32 cellular contexts compared by ENCODE assay signal in the genomic region with DNA sequence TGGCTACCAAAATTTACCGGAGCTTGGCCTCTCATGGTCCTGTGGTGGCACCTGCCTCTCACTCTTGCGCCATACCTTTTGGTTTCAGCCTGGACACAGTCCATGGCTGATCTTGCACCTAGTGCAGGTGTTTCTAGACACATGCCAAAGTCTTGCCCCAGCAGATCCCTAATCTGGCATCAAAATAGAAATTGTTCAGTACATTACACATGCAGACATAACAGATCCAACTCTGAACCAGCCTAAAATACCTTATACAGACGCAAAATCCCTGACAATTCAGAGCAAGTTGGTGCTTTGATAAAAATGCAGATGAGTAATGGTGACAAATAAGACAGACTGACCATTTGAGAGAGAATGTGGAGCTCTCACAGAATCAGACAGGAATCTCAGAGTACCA. TPM values are rescaled to one million over a fixed set of nuclear protein-coding genes. Genes with fewer than 3 reads are reported as not detected.
"Had no signal": no experiment of that assay in that cellular context is flagged by ENCODE, and none has a peak within 500 bp of the region (broad histone marks: within the 10 kb centered on the region; RNA-seq: fewer than 3 reads in every experiment).

No MANE protein-coding gene starts in this region.

- H3K36me3 Mint-ChIP-seq: activated naive CD8-positive, alpha-beta T cell; stimulated activated memory B cell treated with anti-CD40 and anti-IgM and Interleukin-4, amounts not matched to agents 10 μg/mL and 1 μg/mL and 100 μg/mL, for 72 hours had no signal

- H3K4me3 ChIP-seq: body of pancreas, cardiac muscle cell, esophagus muscularis mucosa, heart right ventricle, left lung, ovary, uterus had no signal

- H3K27ac Mint-ChIP-seq: activated CD4-positive, alpha-beta T cell treated with anti-CD3 and anti-CD28 coated beads for 36 hours; activated naive CD8-positive, alpha-beta T cell; effector memory CD8-positive, alpha-beta T cell; nephron; progenitor cell of endocrine pancreas; stimulated activated memory B cell treated with anti-CD40 and anti-IgM and Interleukin-4, amounts not matched to agents 10 μg/mL and 1 μg/mL and 100 μg/mL, for 72 hours; type B pancreatic cell had no signal

- H3K4me1 ChIP-seq: body of pancreas, left lung, uterus had no signal

- H3K9me3 ChIP-seq: body of pancreas, esophagus muscularis mucosa, heart right ventricle, left lung, neutrophil, ovary, uterus had no signal

- H3K27me3 ChIP-seq: body of pancreas, cardiac muscle cell, esophagus muscularis mucosa, heart right ventricle, left lung, neutrophil, ovary, uterus had no signal

- H3K9me3 Mint-ChIP-seq: effector memory CD8-positive, alpha-beta T cell; nephron; stimulated activated memory B cell treated with anti-CD40 and anti-IgM and Interleukin-4, amounts not matched to agents 10 μg/mL and 1 μg/mL and 100 μg/mL, for 72 hours; stimulated activated naive CD8-positive, alpha-beta T cell treated with anti-CD3 and anti-CD28 coated beads, Interleukin-15, amount 100 ng/mL, for 72 hours; type B pancreatic cell had no signal

- FAIRE-seq: small intestine had no signal

- H3K4me3 Mint-ChIP-seq: activated CD4-positive, alpha-beta T cell treated with anti-CD3 and anti-CD28 coated beads for 36 hours; activated naive CD8-positive, alpha-beta T cell; effector memory CD8-positive, alpha-beta T cell; nephron; stimulated activated memory B cell treated with anti-CD40 and anti-IgM and Interleukin-4, amounts not matched to agents 10 μg/mL and 1 μg/mL and 100 μg/mL, for 72 hours; stimulated activated naive CD8-positive, alpha-beta T cell treated with anti-CD3 and anti-CD28 coated beads, Interleukin-15, amount 100 ng/mL, for 72 hours; type B pancreatic cell had no signal

- H3K36me3 ChIP-seq: cardiac muscle cell, heart right ventricle, left lung, neutrophil, ovary, uterus had no signal

- DNase-seq: activated CD4-positive, alpha-beta T cell treated with anti-CD3 and anti-CD28 coated beads for 36 hours; activated CD4-positive, alpha-beta T cell treated with anti-CD3 and anti-CD28 coated beads, Interleukin-2, amount 50 U/mL, for 4 hours; activated CD4-positive, CD25-positive, alpha-beta regulatory T cell; activated effector memory CD4-positive, alpha-beta T cell treated with Interleukin-2 at 50 U/mL for 16 hours; activated naive CD4-positive, alpha-beta T cell treated with Interleukin-2 at 50 U/mL for 16 hours; activated T-cell treated with anti-CD3 and anti-CD28 coated beads for 4 hours; anterior cingulate cortex; body of pancreas; cerebellar nuclear complex; cortex of kidney; effector memory CD8-positive, alpha-beta T cell; foreskin melanocyte; heart right ventricle; kidney glomerular epithelial cell; left lung; ovary; small intestine; stimulated activated CD4-positive, alpha-beta T cell treated with anti-CD3 and anti-CD28 coated beads, Interleukin-4, amount 100 ng/mL, for 24 hours; stimulated activated CD8-positive, alpha-beta memory T cell treated with anti-CD3 and anti-CD28 coated beads, Interleukin-4, amount 100 ng/mL, for 48 hours; stimulated activated naive CD8-positive, alpha-beta T cell treated with anti-CD3 and anti-CD28 coated beads, Interleukin-15, amount 100 ng/mL, for 72 hours; substantia nigra; uterus had no signal

- H3K4me1 Mint-ChIP-seq: stimulated activated memory B cell treated with anti-CD40 and anti-IgM and Interleukin-4, amounts not matched to agents 10 μg/mL and 1 μg/mL and 100 μg/mL, for 72 hours; stimulated activated naive CD8-positive, alpha-beta T cell treated with anti-CD3 and anti-CD28 coated beads, Interleukin-15, amount 100 ng/mL, for 72 hours had no signal

- H3K27ac ChIP-seq: body of pancreas, cardiac muscle cell, esophagus muscularis mucosa, heart right ventricle, left lung, neutrophil, ovary, uterus had no signal

- ATAC-seq: activated CD4-positive, alpha-beta T cell treated with anti-CD3 and anti-CD28 coated beads for 36 hours; body of pancreas; effector memory CD8-positive, alpha-beta T cell; left lung; sciatic nerve; stimulated activated memory B cell treated with anti-CD40 and anti-IgM and Interleukin-4, amounts not matched to agents 10 μg/mL and 1 μg/mL and 100 μg/mL, for 72 hours; stimulated activated naive CD8-positive, alpha-beta T cell treated with anti-CD3 and anti-CD28 coated beads, Interleukin-15, amount 100 ng/mL, for 72 hours had no signal

RNA-seq across cellular contexts. Expression of a gene that starts 44.1 kb away (rescaled TPM):
- total RNA-seq: activated CD4-positive, alpha-beta T cell treated with anti-CD3 and anti-CD28 coated beads for 36 hours; renal cortical epithelial cell had no signal
- polyA plus RNA-seq: cardiac muscle cell had no signal
